In genomic region chr11:125457814-125458343, GRCh38 we compare ENCODE assay signal across 11 cellular contexts. TPM values are rescaled to one million over a fixed set of nuclear protein-coding genes. Genes with fewer than 3 reads are reported as not detected.
A peak's percentile ranks its signal among the peaks of the same experiment; 100 is the strongest.
DNase-seq lines count a peak whose midpoint lies in the region; ATAC-seq and TF ChIP-seq lines count a peak whose summit lies in the region.
"Had no signal": no experiment of that assay in that cellular context is flagged by ENCODE, and none has a peak within 500 bp of the region (broad histone marks: within the 10 kb centered on the region; RNA-seq: fewer than 3 reads in every experiment).

No MANE protein-coding gene starts in this region.

- peak overlapping the region; percentile 20 for H3K27ac Mint-ChIP-seq in dendritic cell treated with granulocyte-macrophage colony-stimulating factor and Interleukin-4, amounts not matched to agents 40 ng/mL and 50 ng/mL, for 4 days

- TF ChIP-seq CTCF in HEK293 (tag by site-specific recombination; IDR thresholded peaks at IDR 0.05): no peak

- H3K9me3 ChIP-seq in HEK293 (ENCODE audit: control insufficient read depth, insufficient read depth, low read depth, low read length): no peaks in the 10 kb centered on the region
- no peaks in the 10 kb centered on the region for H3K9me3 ChIP-seq in skeletal muscle tissue (ENCODE audit: control insufficient read depth in 3 of 3, low read length in 3 of 3)

- no peak overlapping the region for H3K4me3 ChIP-seq in HEK293 (ENCODE audit: low read depth, low read length)
- H3K4me3 ChIP-seq in skeletal muscle tissue (ENCODE audit: low read length in 3 of 3): no peak overlapping the region

- DNase-seq in left lobe of liver (ENCODE audit: low spot score) (no peak), DMS53 treated with DMSO at 0.1 percent for 48 hours (lab: John Stamatoyannopoulos, UW; ENCODE audit: unreplicated experiment) (no peak), DMS79 treated with DMSO at 0.1 percent for 48 hours (lab: John Stamatoyannopoulos, UW) (no peak)
- DNase-seq in NK-92 treated with Interleukin-12 subunit alpha and Interleukin-12 subunit beta, amount 100 ng/mL, for 24 hours (lab: John Stamatoyannopoulos, UW): no peak
- DNase-seq: activated naive CD4-positive, alpha-beta T cell treated with Interleukin-2 at 50 U/mL for 16 hours; DND-41; NCI-H446 treated with DMSO at 0.1 percent for 48 hours had no signal

- no peak overlapping the region for H3K27ac ChIP-seq in HEK293 (ENCODE audit: extremely low read depth, low read depth, low read length)
- peak overlapping the region; percentile 15 for H3K27ac ChIP-seq in skeletal muscle tissue (ENCODE audit: low read depth, low read length)

- H3K4me1 ChIP-seq in HEK293 (ENCODE audit: control insufficient read depth, insufficient read depth, low read length) (no peaks in the 10 kb centered on the region), skeletal muscle tissue (ENCODE audit: control insufficient read depth in 3 of 3, insufficient read depth in 3 of 3, low read length in 3 of 3) (peaks cover 6 to 9% (median 6%) of the 10 kb centered on the region in 3 donors)

- CTCF ChIA-PET in HEK293 (lab: Yijun Ruan, JAX): no interaction called here

- peak overlapping the region; percentile 47 to 54 (median 53) for H3K9ac ChIP-seq in skeletal muscle tissue (ENCODE audit: low read depth in 1 of 3, low read length in 3 of 3)

- ATAC-seq in left lobe of liver (peak; percentile 53), HG03439 (IDR thresholded peaks at IDR 0.05; ENCODE audit: unreplicated experiment) (no peak)

- no peaks in the 10 kb centered on the region for H3K9me3 Mint-ChIP-seq in dendritic cell treated with granulocyte-macrophage colony-stimulating factor and Interleukin-4, amounts not matched to agents 40 ng/mL and 50 ng/mL, for 4 days

- H3K36me3 ChIP-seq in HEK293 (ENCODE audit: control insufficient read depth in 2 of 2, insufficient read depth in 1 of 2, low read length in 2 of 2) (no peaks in the 10 kb centered on the region), skeletal muscle tissue (ENCODE audit: control insufficient read depth in 3 of 3, insufficient read depth in 3 of 3, low read length in 3 of 3) (no peaks in the 10 kb centered on the region)

- intact Hi-C loops in dendritic cell treated with granulocyte-macrophage colony-stimulating factor and Interleukin-4, amounts not matched to agents 40 ng/mL and 50 ng/mL, for 4 days (cut with micrococcal nuclease): no loop called here

- H3K27me3 ChIP-seq in skeletal muscle tissue (ENCODE audit: control insufficient read depth in 3 of 3, insufficient read depth in 3 of 3, low read length in 3 of 3): no peaks in the 10 kb centered on the region

- H3K4me1 Mint-ChIP-seq in dendritic cell treated with granulocyte-macrophage colony-stimulating factor and Interleukin-4, amounts not matched to agents 40 ng/mL and 50 ng/mL, for 4 days (ENCODE audit: low read depth): peaks cover 13% of the 10 kb centered on the region

- no peak overlapping the region for H3K4me3 Mint-ChIP-seq in dendritic cell treated with granulocyte-macrophage colony-stimulating factor and Interleukin-4, amounts not matched to agents 40 ng/mL and 50 ng/mL, for 4 days

- H3K36me3 Mint-ChIP-seq in dendritic cell treated with granulocyte-macrophage colony-stimulating factor and Interleukin-4, amounts not matched to agents 40 ng/mL and 50 ng/mL, for 4 days (ENCODE audit: low read depth): no peaks in the 10 kb centered on the region

- POLR2A ChIA-PET in HEK293 (lab: Yijun Ruan, JAX): no interaction called here

- H3K27me3 Mint-ChIP-seq in dendritic cell treated with granulocyte-macrophage colony-stimulating factor and Interleukin-4, amounts not matched to agents 40 ng/mL and 50 ng/mL, for 4 days: peaks cover 2% of the 10 kb centered on the region

TF ChIP-seq in HEK293, 187 proteins besides CTCF, POLR2A, EP300 and RAD21:
- TF ChIP-seq ZSCAN30 (tag by site-specific recombination; IDR thresholded peaks at IDR 0.05) (no peak), ZNF239 (tag by site-specific recombination; IDR thresholded peaks at IDR 0.05) (no peak), ZNF394 (tag by site-specific recombination; IDR thresholded peaks at IDR 0.05; ENCODE audit: borderline replicate concordance) (no peak)
- TF ChIP-seq, protein P1, sequence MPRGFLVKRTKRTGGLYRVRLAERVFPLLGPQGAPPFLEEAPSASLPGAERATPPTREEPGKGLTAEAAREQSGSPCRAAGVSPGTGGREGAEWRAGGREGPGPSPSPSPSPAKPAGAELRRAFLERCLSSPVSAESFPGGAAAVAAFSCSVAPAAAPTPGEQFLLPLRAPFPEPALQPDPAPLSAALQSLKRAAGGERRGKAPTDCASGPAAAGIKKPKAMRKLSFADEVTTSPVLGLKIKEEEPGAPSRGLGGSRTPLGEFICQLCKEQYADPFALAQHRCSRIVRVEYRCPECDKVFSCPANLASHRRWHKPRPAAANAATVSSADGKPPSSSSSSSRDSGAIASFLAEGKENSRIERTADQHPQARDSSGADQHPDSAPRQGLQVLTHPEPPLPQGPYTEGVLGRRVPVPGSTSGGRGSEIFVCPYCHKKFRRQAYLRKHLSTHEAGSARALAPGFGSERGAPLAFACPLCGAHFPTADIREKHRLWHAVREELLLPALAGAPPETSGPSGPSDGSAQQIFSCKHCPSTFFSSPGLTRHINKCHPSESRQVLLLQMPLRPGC (tag by site-specific recombination; IDR thresholded peaks at IDR 0.05): no peak
- TF ChIP-seq, protein P2, sequence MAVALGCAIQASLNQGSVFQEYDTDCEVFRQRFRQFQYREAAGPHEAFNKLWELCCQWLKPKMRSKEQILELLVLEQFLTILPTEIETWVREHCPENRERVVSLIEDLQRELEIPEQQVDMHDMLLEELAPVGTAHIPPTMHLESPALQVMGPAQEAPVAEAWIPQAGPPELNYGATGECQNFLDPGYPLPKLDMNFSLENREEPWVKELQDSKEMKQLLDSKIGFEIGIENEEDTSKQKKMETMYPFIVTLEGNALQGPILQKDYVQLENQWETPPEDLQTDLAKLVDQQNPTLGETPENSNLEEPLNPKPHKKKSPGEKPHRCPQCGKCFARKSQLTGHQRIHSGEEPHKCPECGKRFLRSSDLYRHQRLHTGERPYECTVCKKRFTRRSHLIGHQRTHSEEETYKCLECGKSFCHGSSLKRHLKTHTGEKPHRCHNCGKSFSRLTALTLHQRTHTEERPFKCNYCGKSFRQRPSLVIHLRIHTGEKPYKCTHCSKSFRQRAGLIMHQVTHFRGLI (tag by site-specific recombination; IDR thresholded peaks at IDR 0.05): peak; percentile 59; the same call in 1 of the 2 replicates
TF ChIP-seq in HEK293: peak in this region for 1.

RNA-seq across cellular contexts. Expression of gene FEZ1, which starts 38.2 kb away (rescaled TPM):
- 4.7 TPM for total RNA-seq in left lobe of liver
- total RNA-seq in skeletal muscle tissue: 9.9 TPM
